8 cellular contexts compared by ENCODE assay signal in the genomic region with DNA sequence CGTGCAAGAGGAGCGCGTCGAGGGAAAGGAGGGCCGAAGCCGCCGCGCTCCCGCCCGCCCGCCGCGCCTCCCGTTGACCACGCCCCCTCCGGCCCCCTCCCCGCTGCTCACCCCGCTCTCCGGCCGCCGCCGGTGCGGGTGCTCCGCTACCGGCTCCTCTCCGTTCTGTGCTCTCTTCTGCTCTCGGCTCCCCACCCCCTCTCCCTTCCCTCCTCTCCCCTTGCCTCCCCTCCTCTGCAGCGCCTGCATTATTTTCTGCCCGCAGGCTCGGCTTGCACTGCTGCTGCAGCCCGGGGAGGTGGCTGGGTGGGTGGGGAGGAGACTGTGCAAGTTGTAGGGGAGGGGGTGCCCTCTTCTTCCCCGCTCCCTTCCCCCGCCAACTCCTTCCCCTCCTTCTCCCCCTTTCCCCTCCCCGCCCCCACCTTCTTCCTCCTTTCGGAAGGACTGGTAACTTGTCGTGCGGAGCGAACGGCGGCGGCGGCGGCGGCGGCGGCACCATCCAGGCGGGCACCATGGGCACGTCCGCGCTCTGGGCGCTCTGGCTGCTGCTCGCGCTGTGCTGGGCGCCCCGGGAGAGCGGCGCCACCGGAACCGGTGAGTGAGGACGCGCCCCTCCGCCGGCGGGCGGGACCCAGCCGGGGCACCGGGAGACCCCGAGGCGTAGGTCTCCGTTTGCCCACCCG. TPM values are rescaled to one million over a fixed set of nuclear protein-coding genes. Genes with fewer than 3 reads are reported as not detected.
A peak's percentile ranks its signal among the peaks of the same experiment; 100 is the strongest.
DNase-seq lines count a peak whose midpoint lies in the region; ATAC-seq and TF ChIP-seq lines count a peak whose summit lies in the region.

TSS of gene VLDLR (plus strand) at position 110 of the 683 bp plus-strand sequence. CDS start at position 513, 403 bp downstream.

- in situ Hi-C loops in Panc1 (cut with HindIII; ENCODE audit: low pct_unique_long_range_greater_than_20kb, low sequenced_read_pairs), result no loop called here
- in situ Hi-C loops in astrocyte of the cerebellum (cut with HindIII; ENCODE audit: low sequenced_read_pairs), result no loop called here

- TF ChIP-seq CTCF in BE2C (IDR thresholded peaks at IDR 0.05; ENCODE audit: low read depth, low read length) (no peak), Panc1 (IDR thresholded peaks at IDR 0.05) (no peak), astrocyte of the cerebellum (IDR thresholded peaks at IDR 0.05; ENCODE audit: low read depth, low read length, missing control alignments) (no peak)

- no peaks in the 10 kb centered on the region for H3K36me3 ChIP-seq in BE2C
- H3K36me3 ChIP-seq in Panc1 (ENCODE audit: control insufficient read depth, insufficient read depth, low read length), result no peaks in the 10 kb centered on the region

- H3K27me3 ChIP-seq in BE2C (peaks cover 18% of the 10 kb centered on the region), Panc1 (ENCODE audit: control insufficient read depth, insufficient read depth, low read length) (no peaks in the 10 kb centered on the region)

- H3K27ac ChIP-seq in Panc1 (ENCODE audit: low read length), result no peak within 1 kb of the TSS

- CTCF ChIA-PET in Panc1 (lab: Charles Lee), result no interaction called here

- H3K4me1 ChIP-seq in BE2C (peaks cover 2% of the 10 kb centered on the region; the same call in 1 of the 2 replicates), Panc1 (ENCODE audit: control insufficient read depth, insufficient read depth, low read length) (no peaks in the 10 kb centered on the region)

- H3K4me3 ChIP-seq in BE2C (ENCODE audit: low read depth, low read length), result peak within 1 kb of the TSS; percentile 73
- peak within 1 kb of the TSS; percentile 43 to 48 for H3K4me3 ChIP-seq in Panc1 (ENCODE audit: low read depth in 2 of 2, low read length in 2 of 2)
- peak within 1 kb of the TSS; percentile 65 for H3K4me3 ChIP-seq in astrocyte of the cerebellum (ENCODE audit: low read depth, low read length)

- intact Hi-C loops in Panc1 (cut with micrococcal nuclease; ENCODE audit: unreplicated experiment), result no loop called here

- POLR2A ChIA-PET in Panc1 (lab: Charles Lee), result no interaction called here

- H3K9me3 ChIP-seq in BE2C (no peaks in the 10 kb centered on the region), Panc1 (ENCODE audit: control insufficient read depth, insufficient read depth, low read depth, low read length) (no peaks in the 10 kb centered on the region)

- ATAC-seq in GM18909 (IDR thresholded peaks at IDR 0.05; ENCODE audit: poor library complexity, unreplicated experiment), result peak; percentile 48
- ATAC-seq in HG03280 (IDR thresholded peaks at IDR 0.05; ENCODE audit: unreplicated experiment), result peak; percentile 40
- ATAC-seq in Panc1, result peak; percentile 62

- DNase-seq in BE2C (no peak), Panc1 (ENCODE audit: low read depth, low spot score) (no peak), astrocyte of the cerebellum (ENCODE audit: low read depth) (no peak), hypothalamus (lab: John Stamatoyannopoulos, UW) (peak in 41 of 51 donors; percentile 37 to 90 (median 64)), renal cortical epithelial cell (ENCODE audit: low read depth) (no peak), HUDEP-2 (lab: John Stamatoyannopoulos, UW; ENCODE audit: unreplicated experiment in 76 of 76) (no peak)

- BruUV-seq in Panc1 (replicated peaks; lab: Mats Ljungman, UMichigan), result no TSS peak

RNA-seq across cellular contexts. Expression of gene VLDLR, which starts in this region (rescaled TPM):
- polyA plus RNA-seq in BE2C (2012; ENCODE audit: insufficient read depth, insufficient read length, low read depth), result 9.4 TPM
- 2.1 TPM for total RNA-seq in Panc1 (2021; ENCODE audit: unreplicated experiment)
- polyA plus RNA-seq in Panc1 (2012; ENCODE audit: insufficient read length), result 2.8 TPM
- 26.2 and 130 TPM in 2 replicates for total RNA-seq in renal cortical epithelial cell

Comparison
In these comparisons a context has a peak if more than half of its experiments do, and no peak if none do; other contexts are left out.
1. DNase-seq: peak in hypothalamus (41 of 51); none in BE2C (single experiment), Panc1 (single experiment), astrocyte of the cerebellum (single experiment), renal cortical epithelial cell (single experiment) and HUDEP-2 (0 of 76).
2. Peak in every context shown above with its lines, with median percentiles within 50 percentile points of each other: H3K4me3 ChIP-seq and ATAC-seq.